Comparison of ENCODE assay signal across 18 cellular contexts in the genomic region with DNA sequence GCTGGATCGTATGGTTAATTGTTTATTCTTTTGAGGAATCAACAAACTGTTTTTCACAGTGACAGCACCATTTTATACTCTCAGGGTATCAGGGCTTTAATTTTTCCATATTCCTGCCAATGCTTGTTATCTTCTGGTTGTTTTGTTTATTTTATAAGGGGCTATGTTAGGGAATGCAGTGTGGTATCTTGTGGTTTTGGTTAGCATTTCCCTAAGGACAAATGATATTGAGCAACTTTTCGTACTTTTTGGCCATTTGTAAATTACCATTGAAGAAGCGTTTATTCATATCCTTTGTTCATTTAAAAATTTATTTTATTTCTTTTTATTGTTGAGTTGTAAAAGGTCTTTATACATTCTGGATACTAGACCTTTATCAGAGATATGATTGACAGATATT.
DNase-seq lines count a peak whose midpoint lies in the region; ATAC-seq and TF ChIP-seq lines count a peak whose summit lies in the region.
"Had no signal": no experiment of that assay in that cellular context is flagged by ENCODE, and none has a peak within 500 bp of the region (broad histone marks: within the 10 kb centered on the region; RNA-seq: fewer than 3 reads in every experiment).

No MANE protein-coding gene starts in this region.

- DNase-seq in MCF 10A (ENCODE audit: unreplicated experiment) (peak; percentile 6), mammary epithelial cell (no peak), astrocyte of the hippocampus (ENCODE audit: low read depth, low spot score) (peak; percentile 28), fibroblast of the aortic adventitia (ENCODE audit: low read depth) (peak; percentile 4), middle frontal gyrus (ENCODE audit: extremely low spot score, low spot score) (no peak)
- no peak for DNase-seq in activated CD4-positive, CD25-positive, alpha-beta regulatory T cell (lab: John Stamatoyannopoulos, UW)
- DNase-seq: CD8-positive, alpha-beta T cell; COR-L47; DMS153; DMS79 treated with DMSO at 0.1 percent for 48 hours; GDM1; GM23248; H7 had no signal

- CTCF ChIA-PET in MCF 10A (lab: Yijun Ruan, JAX), result no interaction called here
- CTCF ChIA-PET in mammary epithelial cell (lab: Charles Lee; ENCODE audit: low non-redundant PET), result no interaction called here

- H3K4me3 ChIP-seq in mammary epithelial cell (replicated peaks in 1 of 3; ENCODE audit: insufficient read depth in 1 of 3, low read depth in 2 of 3, low read length in 3 of 3) (no peak overlapping the region), fibroblast of the aortic adventitia (ENCODE audit: low read depth, low read length) (no peak overlapping the region)
- H3K4me3 ChIP-seq: GM23248 had no signal

- H3K27me3 Mint-ChIP-seq in MCF 10A (ENCODE audit: insufficient read depth, unreplicated experiment), result no peaks in the 10 kb centered on the region
- H3K27me3 Mint-ChIP-seq: IgD-negative memory B cell had no signal

- no peak overlapping the region for H2AFZ ChIP-seq in mammary epithelial cell (ENCODE audit: low read depth, low read length)
- H2AFZ ChIP-seq: GM23248 had no signal

- WGBS in mammary epithelial cell (ENCODE audit: low coverage, missing lambda C conversion rate), result 17% methylated on average over 3 of the region's 3 CpGs

- no peak overlapping the region for H3K9ac ChIP-seq in mammary epithelial cell (ENCODE audit: insufficient read depth, low read length)
- H3K9ac ChIP-seq: GM23248 had no signal

- no peak for ATAC-seq in GM18867 (IDR thresholded peaks at IDR 0.05; ENCODE audit: unreplicated experiment)
- ATAC-seq in HG03571 (IDR thresholded peaks at IDR 0.05; ENCODE audit: unreplicated experiment), result no peak
- ATAC-seq: CD8-positive, alpha-beta T cell had no signal

- no peaks in the 10 kb centered on the region for H3K9me3 ChIP-seq in mammary epithelial cell (replicated peaks; ENCODE audit: insufficient read depth, low read length)

- no peaks in the 10 kb centered on the region for H3K27me3 ChIP-seq in mammary epithelial cell (ENCODE audit: insufficient read depth, low read length)

- H3K36me3 Mint-ChIP-seq in MCF 10A (ENCODE audit: insufficient read depth, unreplicated experiment), result no peaks in the 10 kb centered on the region
- H3K36me3 Mint-ChIP-seq: CD14-positive monocyte; CD8-positive, alpha-beta T cell; IgD-negative memory B cell had no signal

- H3K4me1 ChIP-seq in mammary epithelial cell (ENCODE audit: insufficient read depth, low read length), result no peaks in the 10 kb centered on the region

- intact Hi-C loops in MCF 10A (cut with micrococcal nuclease), result no loop called here
- intact Hi-C loops in mammary epithelial cell (cut with micrococcal nuclease), result no loop called here

- dilution Hi-C loops in mammary epithelial cell (cut with HindIII; ENCODE audit: low sequenced_read_pairs), result no loop called here

- no peaks in the 10 kb centered on the region for H3K4me1 Mint-ChIP-seq in MCF 10A (ENCODE audit: insufficient read depth, unreplicated experiment)
- H3K4me1 Mint-ChIP-seq: CD14-positive monocyte, IgD-negative memory B cell had no signal

- H4K20me1 ChIP-seq in mammary epithelial cell (ENCODE audit: insufficient read depth, low read length), result no peaks in the 10 kb centered on the region

- TF ChIP-seq CTCF in MCF 10A (IDR thresholded peaks at IDR 0.05; ENCODE audit: unreplicated experiment) (no peak), mammary epithelial cell (conservative IDR thresholded peaks at IDR 0.05 in 1 of 2, IDR thresholded peaks at IDR 0.05 in 1 of 2; ENCODE audit: extremely low read depth in 1 of 2, insufficient read depth in 1 of 2, low read depth in 1 of 2, low read length in 2 of 2) (no peak), fibroblast of the aortic adventitia (IDR thresholded peaks at IDR 0.05; ENCODE audit: insufficient read depth, low read length) (no peak)

- H3K4me2 ChIP-seq in mammary epithelial cell (ENCODE audit: insufficient read depth, low read depth, low read length), result no peak overlapping the region

- H3K27ac Mint-ChIP-seq in MCF 10A (ENCODE audit: low read depth, unreplicated experiment), result no peak overlapping the region
- H3K27ac Mint-ChIP-seq: CD14-positive monocyte; CD8-positive, alpha-beta T cell; IgD-negative memory B cell had no signal

- in situ Hi-C loops in mammary epithelial cell (cut with MboI; ENCODE audit: low sequenced_read_pairs in 2 of 2), result no loop called here

- no peaks in the 10 kb centered on the region for H3K79me2 ChIP-seq in mammary epithelial cell (ENCODE audit: insufficient read depth, low read length)

- H3K4me3 Mint-ChIP-seq in MCF 10A (ENCODE audit: unreplicated experiment), result no peak overlapping the region
- H3K4me3 Mint-ChIP-seq: CD14-positive monocyte; CD8-positive, alpha-beta T cell; IgD-negative memory B cell had no signal

- H3K27ac ChIP-seq in mammary epithelial cell (ENCODE audit: insufficient read depth, low read depth, low read length), result no peak overlapping the region
- H3K27ac ChIP-seq: 22Rv1, GM23248 had no signal

- no TSS peak for BruUV-seq in MCF 10A (replicated peaks; lab: Mats Ljungman, UMichigan)
- no TSS peak for BruUV-seq in mammary epithelial cell (replicated peaks; lab: Mats Ljungman, UMichigan)

- POLR2A ChIA-PET in MCF 10A (lab: Yijun Ruan, JAX), result no interaction called here

- H3K9me3 Mint-ChIP-seq in MCF 10A (ENCODE audit: unreplicated experiment), result no peaks in the 10 kb centered on the region

- H3K36me3 ChIP-seq in mammary epithelial cell (ENCODE audit: insufficient read depth, low read length), result no peaks in the 10 kb centered on the region

Comparison
In these comparisons a context has a peak if more than half of its experiments do, and no peak if none do; other contexts are left out.
1. DNase-seq: peak in MCF 10A (single experiment), astrocyte of the hippocampus (single experiment) and fibroblast of the aortic adventitia (single experiment); none in mammary epithelial cell (single experiment), middle frontal gyrus (single experiment) and activated CD4-positive, CD25-positive, alpha-beta regulatory T cell (0 of 4).